Comparison of ENCODE assay signal across 8 cellular contexts in the genomic region with DNA sequence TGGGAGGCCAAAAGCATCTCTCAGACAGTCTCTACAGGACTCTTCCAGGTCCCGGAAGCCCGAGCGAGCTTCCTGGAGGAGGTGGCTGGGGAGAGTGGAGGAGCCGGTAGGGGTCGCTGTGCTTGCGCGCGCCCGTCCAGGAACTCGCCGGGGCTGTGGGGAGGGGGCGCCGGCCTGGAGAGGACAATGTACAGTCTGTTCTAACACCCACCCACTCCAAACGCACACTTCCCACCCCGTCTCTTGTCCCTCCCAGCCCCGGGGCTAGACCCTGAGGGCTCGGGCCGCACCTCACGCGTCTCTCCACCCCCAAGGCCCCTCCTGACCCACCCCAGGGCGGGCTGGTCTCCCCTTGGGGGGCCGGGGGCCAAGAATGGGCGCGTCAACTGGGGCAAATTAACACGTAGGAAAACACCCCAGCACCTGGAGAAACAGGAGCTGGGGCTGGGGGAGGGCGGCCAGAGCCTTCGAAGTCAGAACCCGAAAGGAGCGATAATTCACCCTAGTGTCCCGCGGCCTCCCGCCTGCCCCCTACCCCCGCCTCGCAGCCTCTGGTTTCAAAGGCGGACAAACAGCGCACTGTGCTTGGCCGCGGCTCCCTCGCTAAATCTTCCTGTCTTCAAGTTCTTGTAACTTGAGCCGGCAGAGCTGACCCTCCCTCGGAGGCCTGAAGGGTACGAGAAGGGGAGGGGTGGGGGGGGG.
A peak's percentile ranks its signal among the peaks of the same experiment; 100 is the strongest.
DNase-seq lines count a peak whose midpoint lies in the region; ATAC-seq and TF ChIP-seq lines count a peak whose summit lies in the region.

No MANE protein-coding gene starts in this region.

- TF ChIP-seq CTCF in activated CD8-positive, alpha-beta T cell treated with anti-CD3 and anti-CD28 coated beads for 36 hours (IDR thresholded peaks at IDR 0.05), result peak; percentile 76
- peak; percentile 30 for TF ChIP-seq CTCF in thoracic aorta (IDR thresholded peaks at IDR 0.05)
- peak in 4 of 11 experiments; percentile 29 to 42 (median 34) for TF ChIP-seq CTCF in spleen (IDR thresholded peaks at IDR 0.05 in 8 of 11, conservative IDR thresholded peaks at IDR 0.05 in 3 of 11)

- 13 to 27% (median 15%) methylated on average over 20 to 42 of the region's 42 CpGs for WGBS in spleen, 5 donors

- H3K36me3 Mint-ChIP-seq in activated CD8-positive, alpha-beta T cell treated with anti-CD3 and anti-CD28 coated beads for 36 hours (ENCODE audit: low read depth), result no peaks in the 10 kb centered on the region
- no peaks in the 10 kb centered on the region for H3K36me3 Mint-ChIP-seq in activated CD8-positive, alpha-beta T cell treated with anti-CD3 and anti-CD28 coated beads, Interleukin-2, amount 10 ng/mL, durations not matched to agents 7 days and 5 days (ENCODE audit: low read depth)
- H3K36me3 Mint-ChIP-seq in activated naive CD4-positive, alpha-beta T cell treated with anti-CD3 and anti-CD28 coated beads for 36 hours (ENCODE audit: low read depth), result no peaks in the 10 kb centered on the region

- H3K4me3 ChIP-seq in iPS-20b (ENCODE audit: low read length) (peak overlapping the region; percentile 75; the same call in 1 of the 2 replicates), thoracic aorta (peak overlapping the region; percentile 65), spleen (peak overlapping the region in 1 of 8 donors; percentile 31)

- no peaks in the 10 kb centered on the region for H3K9me3 ChIP-seq in iPS-20b (ENCODE audit: insufficient read depth, low read depth, low read length)
- no peaks in the 10 kb centered on the region for H3K9me3 ChIP-seq in thoracic aorta
- no peaks in the 10 kb centered on the region for H3K9me3 ChIP-seq in spleen

- POLR2A ChIA-PET in activated CD8-positive, alpha-beta T cell treated with anti-CD3 and anti-CD28 coated beads for 36 hours (lab: Charles Lee), result interaction anchor here (0.6 kb wide), 1 partner anchor 265 kb away, joined by 3 read pairs; no protein-coding TSS in a partner anchor
- POLR2A ChIA-PET in activated CD8-positive, alpha-beta T cell treated with anti-CD3 and anti-CD28 coated beads, Interleukin-2, amount 10 ng/mL, durations not matched to agents 7 days and 5 days (lab: Charles Lee), result no interaction called here

- H3K4me1 Mint-ChIP-seq in activated CD8-positive, alpha-beta T cell treated with anti-CD3 and anti-CD28 coated beads for 36 hours (ENCODE audit: low read depth), result peaks cover 36% of the 10 kb centered on the region
- H3K4me1 Mint-ChIP-seq in activated CD8-positive, alpha-beta T cell treated with anti-CD3 and anti-CD28 coated beads, Interleukin-2, amount 10 ng/mL, durations not matched to agents 7 days and 5 days (ENCODE audit: low read depth), result peaks cover 41% of the 10 kb centered on the region
- peaks cover 40% of the 10 kb centered on the region for H3K4me1 Mint-ChIP-seq in activated naive CD4-positive, alpha-beta T cell treated with anti-CD3 and anti-CD28 coated beads for 36 hours (ENCODE audit: low read depth)

- H3K4me1 ChIP-seq in iPS-20b (ENCODE audit: insufficient read depth, low read length) (peaks cover 15% of the 10 kb centered on the region; the same call in 1 of the 2 replicates), thoracic aorta (ENCODE audit: control insufficient read depth in 1 of 2, low read depth in 2 of 2) (peaks cover 7 to 15% of the 10 kb centered on the region in 2 donors), spleen (peaks cover 11 to 51% (median 37%) of the 10 kb centered on the region in 6 donors)

- H3K27me3 Mint-ChIP-seq in activated CD8-positive, alpha-beta T cell treated with anti-CD3 and anti-CD28 coated beads for 36 hours, result peaks cover 8% of the 10 kb centered on the region
- peaks cover 43% of the 10 kb centered on the region for H3K27me3 Mint-ChIP-seq in activated CD8-positive, alpha-beta T cell treated with anti-CD3 and anti-CD28 coated beads, Interleukin-2, amount 10 ng/mL, durations not matched to agents 7 days and 5 days (ENCODE audit: low read depth)
- peaks cover 5% of the 10 kb centered on the region for H3K27me3 Mint-ChIP-seq in activated naive CD4-positive, alpha-beta T cell treated with anti-CD3 and anti-CD28 coated beads for 36 hours (ENCODE audit: low read depth)

- no peak for ATAC-seq in activated CD8-positive, alpha-beta T cell treated with anti-CD3 and anti-CD28 coated beads for 36 hours
- no peak for ATAC-seq in activated CD8-positive, alpha-beta T cell treated with anti-CD3 and anti-CD28 coated beads, Interleukin-2, amount 10 ng/mL, durations not matched to agents 7 days and 5 days
- no peak for ATAC-seq in thoracic aorta (ENCODE audit: insufficient number of reproducible peaks, low FRiP score, low read depth)
- no peak for ATAC-seq in activated CD4-positive, CD25-positive, alpha-beta regulatory T cell treated with anti-CD3 and anti-CD28 coated beads, Interleukin-2, amount 50 U/mL, for 24 hours

- H3K27me3 ChIP-seq in iPS-20b (ENCODE audit: insufficient read depth, low read length) (peaks cover 64% of the 10 kb centered on the region), thoracic aorta (replicated peaks; ENCODE audit: insufficient read depth) (no peaks in the 10 kb centered on the region), spleen (replicated peaks in 1 of 7) (peaks cover 2 to 39% (median 17%) of the 10 kb centered on the region in 7 donors)

- CTCF ChIA-PET in activated CD8-positive, alpha-beta T cell treated with anti-CD3 and anti-CD28 coated beads for 36 hours (lab: Charles Lee), result interaction anchor here (0.6 to 2.1 kb wide), 3 partner anchors 11 to 18 kb away, joined by 3 to 11 read pairs (median 5); no protein-coding TSS in a partner anchor
- CTCF ChIA-PET in activated CD8-positive, alpha-beta T cell treated with anti-CD3 and anti-CD28 coated beads, Interleukin-2, amount 10 ng/mL, durations not matched to agents 7 days and 5 days (lab: Charles Lee), result interaction anchor here (0.8 to 4.2 kb wide), 5 partner anchors 7 to 20 kb away, joined by 3 to 17 read pairs (median 4); no protein-coding TSS in a partner anchor
- CTCF ChIA-PET in activated naive CD4-positive, alpha-beta T cell treated with anti-CD3 and anti-CD28 coated beads for 36 hours (lab: Charles Lee), result interaction anchor here (0.6 to 4.3 kb wide), 11 partner anchors 9 to 149 kb away, joined by 3 to 26 read pairs (median 3); no protein-coding TSS in a partner anchor

- H3K4me3 Mint-ChIP-seq in activated CD8-positive, alpha-beta T cell treated with anti-CD3 and anti-CD28 coated beads for 36 hours, result no peak overlapping the region
- no peak overlapping the region for H3K4me3 Mint-ChIP-seq in activated CD8-positive, alpha-beta T cell treated with anti-CD3 and anti-CD28 coated beads, Interleukin-2, amount 10 ng/mL, durations not matched to agents 7 days and 5 days
- H3K4me3 Mint-ChIP-seq in activated naive CD4-positive, alpha-beta T cell treated with anti-CD3 and anti-CD28 coated beads for 36 hours, result no peak overlapping the region

- H3K9me3 Mint-ChIP-seq in activated CD8-positive, alpha-beta T cell treated with anti-CD3 and anti-CD28 coated beads for 36 hours, result no peaks in the 10 kb centered on the region
- H3K9me3 Mint-ChIP-seq in activated CD8-positive, alpha-beta T cell treated with anti-CD3 and anti-CD28 coated beads, Interleukin-2, amount 10 ng/mL, durations not matched to agents 7 days and 5 days (ENCODE audit: insufficient read depth), result no peaks in the 10 kb centered on the region
- H3K9me3 Mint-ChIP-seq in activated naive CD4-positive, alpha-beta T cell treated with anti-CD3 and anti-CD28 coated beads for 36 hours, result no peaks in the 10 kb centered on the region

- H3K36me3 ChIP-seq in iPS-20b (ENCODE audit: insufficient read depth, low read depth, low read length) (no peaks in the 10 kb centered on the region), thoracic aorta (no peaks in the 10 kb centered on the region), spleen (no peaks in the 10 kb centered on the region)

- H3K27ac ChIP-seq in iPS-20b (ENCODE audit: low read length) (peak overlapping the region; percentile 57), thoracic aorta (no peak overlapping the region), spleen (no peak overlapping the region)

- H3K9ac ChIP-seq in iPS-20b (ENCODE audit: low read depth, low read length), result peak overlapping the region; percentile 83; the same call in 1 of the 2 replicates

- intact Hi-C loops in activated CD8-positive, alpha-beta T cell treated with anti-CD3 and anti-CD28 coated beads for 36 hours (cut with micrococcal nuclease), result no loop called here
- intact Hi-C loops in activated naive CD4-positive, alpha-beta T cell treated with anti-CD3 and anti-CD28 coated beads for 36 hours (cut with micrococcal nuclease), result loop anchor here (5.0 kb wide), 1 partner anchor 104 kb away; the partner anchor contains the start of gene FOXP4
- intact Hi-C loops in spleen (cut with DNase I; ENCODE audit: low total_unique reads), result no loop called here

- peak; percentile 32 for DNase-seq in activated CD8-positive, alpha-beta T cell treated with anti-CD3 and anti-CD28 coated beads for 36 hours
- no peak for DNase-seq in activated CD8-positive, alpha-beta T cell treated with anti-CD3 and anti-CD28 coated beads, Interleukin-2, amount 10 ng/mL, durations not matched to agents 7 days and 5 days
- DNase-seq in activated naive CD4-positive, alpha-beta T cell treated with anti-CD3 and anti-CD28 coated beads for 36 hours, result peak; percentile 47
- DNase-seq in thoracic aorta (ENCODE audit: low spot score), result no peak
- DNase-seq in DMS 273 treated with DMSO at 0.1 percent for 48 hours (lab: John Stamatoyannopoulos, UW), result no peak
- DNase-seq in spleen, result no peak

- H3K27ac Mint-ChIP-seq in activated CD8-positive, alpha-beta T cell treated with anti-CD3 and anti-CD28 coated beads for 36 hours, result peak overlapping the region; percentile 17
- no peak overlapping the region for H3K27ac Mint-ChIP-seq in activated CD8-positive, alpha-beta T cell treated with anti-CD3 and anti-CD28 coated beads, Interleukin-2, amount 10 ng/mL, durations not matched to agents 7 days and 5 days
- no peak overlapping the region for H3K27ac Mint-ChIP-seq in activated naive CD4-positive, alpha-beta T cell treated with anti-CD3 and anti-CD28 coated beads for 36 hours

- TF ChIP-seq POLR2A in spleen (IDR thresholded peaks at IDR 0.05), result no peak

Comparison
In these comparisons a context has a peak if more than half of its experiments do, and no peak if none do; other contexts are left out.
1. DNase-seq: peak in activated CD8-positive, alpha-beta T cell treated with anti-CD3 and anti-CD28 coated beads for 36 hours (single experiment) and activated naive CD4-positive, alpha-beta T cell treated with anti-CD3 and anti-CD28 coated beads for 36 hours (single experiment); none in activated CD8-positive, alpha-beta T cell treated with anti-CD3 and anti-CD28 coated beads, Interleukin-2, amount 10 ng/mL, durations not matched to agents 7 days and 5 days (single experiment), thoracic aorta (single experiment), DMS 273 treated with DMSO at 0.1 percent for 48 hours (single experiment) and spleen (single experiment).